In genomic region chr19:6713773-6714692, GRCh38 we compare ENCODE assay signal across 28 cellular contexts. TPM values are rescaled to one million over a fixed set of nuclear protein-coding genes. Genes with fewer than 3 reads are reported as not detected.
"Had no signal": no experiment of that assay in that cellular context is flagged by ENCODE, and none has a peak within 500 bp of the region (broad histone marks: within the 10 kb centered on the region; RNA-seq: fewer than 3 reads in every experiment).

No MANE protein-coding gene starts in this region.

- ATAC-seq: activated CD4-positive, CD25-positive, alpha-beta regulatory T cell treated with anti-CD3 and anti-CD28 coated beads, Interleukin-2, amount 50 U/mL, for 24 hours; esophagus mucosa; naive thymus-derived CD4-positive, alpha-beta T cell had no signal

- H3K9me3 ChIP-seq: adrenal gland, ascending aorta, prostate gland, tibial nerve had no signal

- H3K4me3 Mint-ChIP-seq: activated CD4-positive, alpha-beta memory T cell treated with anti-CD3 and anti-CD28 coated beads, Interleukin-2, amount 10 ng/mL, durations not matched to agents 7 days and 5 days; activated CD4-positive, alpha-beta T cell treated with anti-CD3 and anti-CD28 coated beads, Interleukin-2, amount 10 ng/mL, durations not matched to agents 24 days and 14 days; activated naive CD8-positive, alpha-beta T cell; naive thymus-derived CD4-positive, alpha-beta T cell; stimulated activated naive CD8-positive, alpha-beta T cell treated with anti-CD3 and anti-CD28 coated beads, Interleukin-15, Interleukin-2, amounts not matched to agents 100 ng/mL and 50 ng/mL, for 24 hours; T-helper 2 cell treated with Interferon-gamma antibody and Interleukin-4, amounts not matched to agents 5 μg/mL and 100 μg/mL, for 36 hours had no signal

- H3K4me1 ChIP-seq: adrenal gland, ascending aorta, prostate gland had no signal

- H3K27ac ChIP-seq: adrenal gland, ascending aorta, brain microvascular endothelial cell, prostate gland, tibial nerve, VCaP had no signal

- DNase-seq: activated CD4-positive, alpha-beta memory T cell treated with anti-CD3 and anti-CD28 coated beads, Interleukin-2, amount 10 ng/mL, durations not matched to agents 7 days and 5 days; activated CD4-positive, alpha-beta T cell treated with anti-CD3 and anti-CD28 coated beads, Interleukin-2, amount 10 ng/mL, durations not matched to agents 24 days and 14 days; activated gamma-delta T cell treated with Interleukin-2 at 50 U/mL for 16 hours; activated T-cell treated with anti-CD3 and anti-CD28 coated beads, Interleukin-2, amount 50 U/mL, for 1 hour; adrenal gland; brain microvascular endothelial cell; central memory CD4-positive, alpha-beta T cell; effector memory CD4-positive, alpha-beta T cell; glutamatergic neuron; hippocampal formation; naive thymus-derived CD4-positive, alpha-beta T cell; stimulated activated CD4-positive, alpha-beta T cell treated with anti-CD3 and anti-CD28 coated beads, Interleukin-1b, Interleukin-23, amount 100 ng/mL, for 48 hours; substantia nigra had no signal

- H3K27ac Mint-ChIP-seq: activated CD4-positive, alpha-beta memory T cell treated with anti-CD3 and anti-CD28 coated beads, Interleukin-2, amount 10 ng/mL, durations not matched to agents 7 days and 5 days; activated CD4-positive, alpha-beta T cell treated with anti-CD3 and anti-CD28 coated beads, Interleukin-2, amount 10 ng/mL, durations not matched to agents 24 days and 14 days; activated naive CD8-positive, alpha-beta T cell; stimulated activated naive CD8-positive, alpha-beta T cell treated with anti-CD3 and anti-CD28 coated beads, Interleukin-15, Interleukin-2, amounts not matched to agents 100 ng/mL and 50 ng/mL, for 24 hours; T-helper 2 cell treated with Interferon-gamma antibody and Interleukin-4, amounts not matched to agents 5 μg/mL and 100 μg/mL, for 36 hours had no signal

- H3K4me3 ChIP-seq: adrenal gland, ascending aorta, lung, prostate gland, tibial nerve had no signal

- FAIRE-seq: endothelial cell of umbilical vein, frontal cortex had no signal

- H3K36me3 ChIP-seq: ascending aorta, brain microvascular endothelial cell, prostate gland had no signal

- H3K27me3 ChIP-seq: adrenal gland, ascending aorta had no signal

- H3K36me3 Mint-ChIP-seq: naive thymus-derived CD4-positive, alpha-beta T cell had no signal

RNA-seq across cellular contexts. Expression of gene C3, which starts 6.4 kb away (rescaled TPM):
- total RNA-seq: endothelial cell of umbilical vein had no signal
- polyA plus RNA-seq: naive thymus-derived CD4-positive, alpha-beta T cell had no signal

RNA-seq across cellular contexts. Expression of gene TNFSF14, which starts 44.1 kb away (rescaled TPM):
- total RNA-seq: dermis microvascular lymphatic vessel endothelial cell, endothelial cell of umbilical vein, frontal cortex, osteocyte, skeletal muscle tissue had no signal
- polyA plus RNA-seq: endothelial cell of umbilical vein had no signal

RNA-seq across cellular contexts. Expression of gene SH2D3A, which starts 53.2 kb away (rescaled TPM):
- total RNA-seq: ascending aorta, osteocyte, skeletal muscle tissue had no signal
